ENCODE assay signal across 1 cellular context in genomic region chr13:33003458-33004019, GRCh38.
TF ChIP-seq lines count a peak whose summit lies in the region.

No MANE protein-coding gene starts in this region.

TF ChIP-seq in neural cell, 6 proteins besides CTCF, POLR2A, EP300 and RAD21 (continued from another document):
- no peak for TF ChIP-seq REST (IDR thresholded peaks at IDR 0.05; ENCODE audit: borderline replicate concordance)
